1 cellular context compared by ENCODE assay signal in the genomic region with DNA sequence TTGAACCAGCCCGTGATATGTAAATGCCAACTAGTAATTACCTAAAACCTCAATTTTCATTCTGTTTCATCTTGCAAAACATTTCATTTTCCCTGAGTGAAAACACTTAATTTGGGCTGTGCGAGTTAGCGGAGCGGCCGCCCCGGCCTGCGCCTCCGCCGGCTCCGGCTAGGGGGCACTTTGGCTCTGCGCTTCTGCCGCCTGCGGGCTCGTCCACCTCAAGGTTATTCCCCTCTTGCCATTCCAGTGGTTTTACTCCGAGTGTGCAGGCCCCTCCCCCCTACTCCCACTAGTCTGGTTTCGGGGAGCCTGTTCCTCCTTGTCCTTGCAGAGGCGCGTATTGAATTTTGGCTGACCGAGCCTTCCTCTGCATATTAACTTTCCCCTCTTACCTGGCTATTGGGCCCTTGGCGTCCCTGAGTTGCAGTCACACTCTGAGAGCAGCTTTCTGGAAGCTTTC.
TF ChIP-seq lines count a peak whose summit lies in the region.

No MANE protein-coding gene starts in this region.

TF ChIP-seq in GM23338, 12 proteins besides CTCF, POLR2A, EP300 and RAD21 (continued from another document):
- TF ChIP-seq, protein P1, sequence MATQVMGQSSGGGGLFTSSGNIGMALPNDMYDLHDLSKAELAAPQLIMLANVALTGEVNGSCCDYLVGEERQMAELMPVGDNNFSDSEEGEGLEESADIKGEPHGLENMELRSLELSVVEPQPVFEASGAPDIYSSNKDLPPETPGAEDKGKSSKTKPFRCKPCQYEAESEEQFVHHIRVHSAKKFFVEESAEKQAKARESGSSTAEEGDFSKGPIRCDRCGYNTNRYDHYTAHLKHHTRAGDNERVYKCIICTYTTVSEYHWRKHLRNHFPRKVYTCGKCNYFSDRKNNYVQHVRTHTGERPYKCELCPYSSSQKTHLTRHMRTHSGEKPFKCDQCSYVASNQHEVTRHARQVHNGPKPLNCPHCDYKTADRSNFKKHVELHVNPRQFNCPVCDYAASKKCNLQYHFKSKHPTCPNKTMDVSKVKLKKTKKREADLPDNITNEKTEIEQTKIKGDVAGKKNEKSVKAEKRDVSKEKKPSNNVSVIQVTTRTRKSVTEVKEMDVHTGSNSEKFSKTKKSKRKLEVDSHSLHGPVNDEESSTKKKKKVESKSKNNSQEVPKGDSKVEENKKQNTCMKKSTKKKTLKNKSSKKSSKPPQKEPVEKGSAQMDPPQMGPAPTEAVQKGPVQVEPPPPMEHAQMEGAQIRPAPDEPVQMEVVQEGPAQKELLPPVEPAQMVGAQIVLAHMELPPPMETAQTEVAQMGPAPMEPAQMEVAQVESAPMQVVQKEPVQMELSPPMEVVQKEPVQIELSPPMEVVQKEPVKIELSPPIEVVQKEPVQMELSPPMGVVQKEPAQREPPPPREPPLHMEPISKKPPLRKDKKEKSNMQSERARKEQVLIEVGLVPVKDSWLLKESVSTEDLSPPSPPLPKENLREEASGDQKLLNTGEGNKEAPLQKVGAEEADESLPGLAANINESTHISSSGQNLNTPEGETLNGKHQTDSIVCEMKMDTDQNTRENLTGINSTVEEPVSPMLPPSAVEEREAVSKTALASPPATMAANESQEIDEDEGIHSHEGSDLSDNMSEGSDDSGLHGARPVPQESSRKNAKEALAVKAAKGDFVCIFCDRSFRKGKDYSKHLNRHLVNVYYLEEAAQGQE (IDR thresholded peaks at IDR 0.05; ENCODE audit: unreplicated experiment), result no peak
TF ChIP-seq in GM23338: peak in this region for 0.
